Comparison of ENCODE assay signal across 1 cellular context in the genomic region with DNA sequence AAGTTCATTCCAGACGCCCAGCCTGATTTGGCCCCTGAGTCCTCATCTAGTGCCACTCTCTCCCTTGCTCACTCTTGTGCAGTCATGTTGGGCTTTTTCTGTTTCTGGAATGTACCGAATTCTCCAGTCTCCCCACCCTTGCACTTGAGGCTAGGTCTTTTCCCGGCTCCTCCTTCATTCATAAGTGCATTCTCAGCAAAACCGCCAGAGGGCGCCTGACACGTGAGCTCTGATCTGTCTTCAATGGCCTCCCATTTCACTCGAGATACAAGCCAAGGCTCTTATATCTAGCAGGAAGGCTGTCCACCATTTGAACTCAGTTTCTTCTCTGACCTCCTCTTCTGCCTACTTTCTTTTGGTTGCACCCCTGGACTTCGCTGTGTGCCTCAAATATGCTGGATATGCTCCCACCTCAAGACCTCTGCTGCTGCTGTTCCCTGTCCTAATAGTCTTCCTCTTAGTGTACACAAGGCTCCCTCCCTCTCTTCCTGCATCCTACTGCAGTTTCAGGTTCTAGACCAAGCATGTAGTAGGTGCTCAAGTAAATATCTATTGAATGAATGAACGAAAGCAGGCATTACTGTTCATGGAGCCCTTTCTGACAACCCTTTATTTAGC.
TF ChIP-seq lines count a peak whose summit lies in the region.

No MANE protein-coding gene starts in this region.

TF ChIP-seq in GM23338, 12 proteins besides CTCF, POLR2A, EP300 and RAD21 (continued from another document):
- TF ChIP-seq, protein P1, sequence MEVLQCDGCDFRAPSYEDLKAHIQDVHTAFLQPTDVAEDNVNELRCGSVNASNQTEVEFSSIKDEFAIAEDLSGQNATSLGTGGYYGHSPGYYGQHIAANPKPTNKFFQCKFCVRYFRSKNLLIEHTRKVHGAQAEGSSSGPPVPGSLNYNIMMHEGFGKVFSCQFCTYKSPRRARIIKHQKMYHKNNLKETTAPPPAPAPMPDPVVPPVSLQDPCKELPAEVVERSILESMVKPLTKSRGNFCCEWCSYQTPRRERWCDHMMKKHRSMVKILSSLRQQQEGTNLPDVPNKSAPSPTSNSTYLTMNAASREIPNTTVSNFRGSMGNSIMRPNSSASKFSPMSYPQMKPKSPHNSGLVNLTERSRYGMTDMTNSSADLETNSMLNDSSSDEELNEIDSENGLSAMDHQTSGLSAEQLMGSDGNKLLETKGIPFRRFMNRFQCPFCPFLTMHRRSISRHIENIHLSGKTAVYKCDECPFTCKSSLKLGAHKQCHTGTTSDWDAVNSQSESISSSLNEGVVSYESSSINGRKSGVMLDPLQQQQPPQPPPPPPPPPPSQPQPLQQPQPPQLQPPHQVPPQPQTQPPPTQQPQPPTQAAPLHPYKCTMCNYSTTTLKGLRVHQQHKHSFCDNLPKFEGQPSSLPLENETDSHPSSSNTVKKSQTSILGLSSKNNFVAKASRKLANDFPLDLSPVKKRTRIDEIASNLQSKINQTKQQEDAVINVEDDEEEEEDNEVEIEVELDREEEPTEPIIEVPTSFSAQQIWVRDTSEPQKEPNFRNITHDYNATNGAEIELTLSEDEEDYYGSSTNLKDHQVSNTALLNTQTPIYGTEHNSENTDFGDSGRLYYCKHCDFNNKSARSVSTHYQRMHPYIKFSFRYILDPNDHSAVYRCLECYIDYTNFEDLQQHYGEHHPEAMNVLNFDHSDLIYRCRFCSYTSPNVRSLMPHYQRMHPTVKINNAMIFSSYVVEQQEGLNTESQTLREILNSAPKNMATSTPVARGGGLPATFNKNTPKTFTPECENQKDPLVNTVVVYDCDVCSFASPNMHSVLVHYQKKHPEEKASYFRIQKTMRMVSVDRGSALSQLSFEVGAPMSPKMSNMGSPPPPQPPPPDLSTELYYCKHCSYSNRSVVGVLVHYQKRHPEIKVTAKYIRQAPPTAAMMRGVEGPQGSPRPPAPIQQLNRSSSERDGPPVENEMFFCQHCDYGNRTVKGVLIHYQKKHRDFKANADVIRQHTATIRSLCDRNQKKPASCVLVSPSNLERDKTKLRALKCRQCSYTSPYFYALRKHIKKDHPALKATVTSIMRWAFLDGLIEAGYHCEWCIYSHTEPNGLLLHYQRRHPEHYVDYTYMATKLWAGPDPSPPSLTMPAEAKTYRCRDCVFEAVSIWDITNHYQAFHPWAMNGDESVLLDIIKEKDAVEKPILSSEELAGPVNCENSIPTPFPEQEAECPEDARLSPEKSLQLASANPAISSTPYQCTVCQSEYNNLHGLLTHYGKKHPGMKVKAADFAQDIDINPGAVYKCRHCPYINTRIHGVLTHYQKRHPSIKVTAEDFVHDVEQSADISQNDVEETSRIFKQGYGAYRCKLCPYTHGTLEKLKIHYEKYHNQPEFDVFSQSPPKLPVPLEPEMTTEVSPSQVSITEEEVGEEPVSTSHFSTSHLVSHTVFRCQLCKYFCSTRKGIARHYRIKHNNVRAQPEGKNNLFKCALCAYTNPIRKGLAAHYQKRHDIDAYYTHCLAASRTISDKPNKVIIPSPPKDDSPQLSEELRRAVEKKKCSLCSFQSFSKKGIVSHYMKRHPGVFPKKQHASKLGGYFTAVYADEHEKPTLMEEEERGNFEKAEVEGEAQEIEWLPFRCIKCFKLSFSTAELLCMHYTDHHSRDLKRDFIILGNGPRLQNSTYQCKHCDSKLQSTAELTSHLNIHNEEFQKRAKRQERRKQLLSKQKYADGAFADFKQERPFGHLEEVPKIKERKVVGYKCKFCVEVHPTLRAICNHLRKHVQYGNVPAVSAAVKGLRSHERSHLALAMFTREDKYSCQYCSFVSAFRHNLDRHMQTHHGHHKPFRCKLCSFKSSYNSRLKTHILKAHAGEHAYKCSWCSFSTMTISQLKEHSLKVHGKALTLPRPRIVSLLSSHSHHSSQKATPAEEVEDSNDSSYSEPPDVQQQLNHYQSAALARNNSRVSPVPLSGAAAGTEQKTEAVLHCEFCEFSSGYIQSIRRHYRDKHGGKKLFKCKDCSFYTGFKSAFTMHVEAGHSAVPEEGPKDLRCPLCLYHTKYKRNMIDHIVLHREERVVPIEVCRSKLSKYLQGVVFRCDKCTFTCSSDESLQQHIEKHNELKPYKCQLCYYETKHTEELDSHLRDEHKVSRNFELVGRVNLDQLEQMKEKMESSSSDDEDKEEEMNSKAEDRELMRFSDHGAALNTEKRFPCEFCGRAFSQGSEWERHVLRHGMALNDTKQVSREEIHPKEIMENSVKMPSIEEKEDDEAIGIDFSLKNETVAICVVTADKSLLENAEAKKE (CRISPR knock-in tag; IDR thresholded peaks at IDR 0.05): no peak
- TF ChIP-seq, protein P2, sequence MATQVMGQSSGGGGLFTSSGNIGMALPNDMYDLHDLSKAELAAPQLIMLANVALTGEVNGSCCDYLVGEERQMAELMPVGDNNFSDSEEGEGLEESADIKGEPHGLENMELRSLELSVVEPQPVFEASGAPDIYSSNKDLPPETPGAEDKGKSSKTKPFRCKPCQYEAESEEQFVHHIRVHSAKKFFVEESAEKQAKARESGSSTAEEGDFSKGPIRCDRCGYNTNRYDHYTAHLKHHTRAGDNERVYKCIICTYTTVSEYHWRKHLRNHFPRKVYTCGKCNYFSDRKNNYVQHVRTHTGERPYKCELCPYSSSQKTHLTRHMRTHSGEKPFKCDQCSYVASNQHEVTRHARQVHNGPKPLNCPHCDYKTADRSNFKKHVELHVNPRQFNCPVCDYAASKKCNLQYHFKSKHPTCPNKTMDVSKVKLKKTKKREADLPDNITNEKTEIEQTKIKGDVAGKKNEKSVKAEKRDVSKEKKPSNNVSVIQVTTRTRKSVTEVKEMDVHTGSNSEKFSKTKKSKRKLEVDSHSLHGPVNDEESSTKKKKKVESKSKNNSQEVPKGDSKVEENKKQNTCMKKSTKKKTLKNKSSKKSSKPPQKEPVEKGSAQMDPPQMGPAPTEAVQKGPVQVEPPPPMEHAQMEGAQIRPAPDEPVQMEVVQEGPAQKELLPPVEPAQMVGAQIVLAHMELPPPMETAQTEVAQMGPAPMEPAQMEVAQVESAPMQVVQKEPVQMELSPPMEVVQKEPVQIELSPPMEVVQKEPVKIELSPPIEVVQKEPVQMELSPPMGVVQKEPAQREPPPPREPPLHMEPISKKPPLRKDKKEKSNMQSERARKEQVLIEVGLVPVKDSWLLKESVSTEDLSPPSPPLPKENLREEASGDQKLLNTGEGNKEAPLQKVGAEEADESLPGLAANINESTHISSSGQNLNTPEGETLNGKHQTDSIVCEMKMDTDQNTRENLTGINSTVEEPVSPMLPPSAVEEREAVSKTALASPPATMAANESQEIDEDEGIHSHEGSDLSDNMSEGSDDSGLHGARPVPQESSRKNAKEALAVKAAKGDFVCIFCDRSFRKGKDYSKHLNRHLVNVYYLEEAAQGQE (IDR thresholded peaks at IDR 0.05; ENCODE audit: unreplicated experiment): no peak
- TF ChIP-seq CREB1 (CRISPR knock-in tag; IDR thresholded peaks at IDR 0.05; ENCODE audit: low read depth) (no peak), EZH2phosphoT487 (IDR thresholded peaks at IDR 0.05; ENCODE audit: unreplicated experiment) (no peak), EZH2 (IDR thresholded peaks at IDR 0.05; ENCODE audit: low read depth, unreplicated experiment) (no peak), JUNB (IDR thresholded peaks at IDR 0.05; ENCODE audit: unreplicated experiment) (no peak), POLR2AphosphoS5 (IDR thresholded peaks at IDR 0.05; ENCODE audit: low read depth) (no peak), STAT1 (IDR thresholded peaks at IDR 0.05; ENCODE audit: unreplicated experiment) (no peak)
